In the genomic region with DNA sequence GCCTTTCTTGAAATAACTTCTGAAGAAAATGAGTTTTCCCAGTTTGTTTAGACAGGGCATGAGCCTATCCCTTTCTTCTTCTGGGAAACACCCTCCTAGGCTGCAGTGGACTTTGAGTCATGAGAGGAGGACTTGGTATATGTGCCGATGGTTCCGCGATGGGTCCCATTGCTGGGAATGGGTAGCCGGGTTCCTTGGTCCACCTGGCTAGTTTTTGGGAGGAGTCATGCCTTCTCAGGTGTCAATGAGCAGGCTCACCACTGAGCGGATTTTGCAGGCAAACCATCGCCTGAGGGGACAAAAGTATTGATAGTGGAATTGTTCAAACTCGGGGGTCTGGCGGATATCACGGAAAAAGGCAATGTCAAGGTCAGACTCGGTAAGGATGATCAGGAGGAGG, we compare ENCODE assay signal across 24 cellular contexts.
"Had no signal": no experiment of that assay in that cellular context is flagged by ENCODE, and none has a peak within 500 bp of the region (broad histone marks: within the 10 kb centered on the region; RNA-seq: fewer than 3 reads in every experiment).

No MANE protein-coding gene starts in this region.

- H3K4me1 ChIP-seq: SJCRH30 had no signal

- DNase-seq: IMR-90, Kasumi-1, MM.1S, NCI-H1092 treated with DMSO at 0.1 percent for 48 hours, NCI-H1436, NCI-H187, NCI-H2029, NCI-H2081 treated with DMSO at 0.1 percent for 48 hours, NCI-H2171, NCI-H226, NCI-H446, NCI-H510A, NCI-H524 treated with DMSO at 0.1 percent for 48 hours, NCI-H69, NCI-H774, PC-3, SHP77 treated with DMSO at 0.1 percent for 48 hours, SJCRH30 had no signal

- ATAC-seq: HepG2, Panc1, PC-3, Right ventricle myocardium inferior, SK-N-SH treated with all-trans-retinoic acid at 6 μM for 48 hours had no signal

- H3K4me3 ChIP-seq: SJCRH30 had no signal

- H3K9me3 ChIP-seq: SJCRH30 had no signal

- H3K27ac ChIP-seq: KMS-11, RWPE1, SJCRH30 had no signal

- FAIRE-seq: HepG2 had no signal

- H3K9ac ChIP-seq: KMS-11 had no signal

- H3K27me3 ChIP-seq: SJCRH30 had no signal

- H3K4me2 ChIP-seq: KMS-11 had no signal
